Comparison of ENCODE assay signal across 1 cellular context in genomic region chr20:8132015-8132631, GRCh38.
TF ChIP-seq lines count a peak whose summit lies in the region.

TSS of gene PLCB1 (plus strand) at chr20:8132266. CDS start at chr20:8132652, 386 bp downstream.

TF ChIP-seq in HepG2, 621 proteins besides CTCF, POLR2A, EP300 and RAD21 (continued from another document and continues in another):
- TF ChIP-seq FUBP1 (CRISPR knock-in tag; IDR thresholded peaks at IDR 0.05; ENCODE audit: borderline replicate concordance) (no peak), ZNF362 (CRISPR knock-in tag; IDR thresholded peaks at IDR 0.05; ENCODE audit: borderline replicate concordance) (no peak), ZNF7 (CRISPR knock-in tag; IDR thresholded peaks at IDR 0.05) (no peak), PHF5A (CRISPR knock-in tag; IDR thresholded peaks at IDR 0.05; ENCODE audit: low read depth, unreplicated experiment) (no peak), AHDC1 (CRISPR knock-in tag; IDR thresholded peaks at IDR 0.05; ENCODE audit: borderline replicate concordance) (peak; percentile 14; the same call in 1 of the 2 replicates), NCOA1 (CRISPR knock-in tag; IDR thresholded peaks at IDR 0.05) (no peak), SP140L (CRISPR knock-in tag; IDR thresholded peaks at IDR 0.05; ENCODE audit: borderline replicate concordance) (no peak), ZNF782 (CRISPR knock-in tag; IDR thresholded peaks at IDR 0.05; ENCODE audit: borderline replicate concordance) (no peak), TFAP4 (IDR thresholded peaks at IDR 0.05; ENCODE audit: borderline replicate concordance, low read depth) (no peak; the same call in 1 of the 2 replicates), ZC3H4 (CRISPR knock-in tag; IDR thresholded peaks at IDR 0.05; ENCODE audit: borderline replicate concordance) (no peak), FOXO1 (CRISPR knock-in tag; IDR thresholded peaks at IDR 0.05) (peak; percentile 83), ZBTB2 (CRISPR knock-in tag; IDR thresholded peaks at IDR 0.05; ENCODE audit: low read depth) (no peak), ZNF121 (CRISPR knock-in tag; IDR thresholded peaks at IDR 0.05) (no peak; the same call in 1 of the 2 replicates), RFX1 (IDR thresholded peaks at IDR 0.05) (no peak), CSRNP1 (CRISPR knock-in tag; IDR thresholded peaks at IDR 0.05) (no peak), KDM6A (CRISPR knock-in tag; IDR thresholded peaks at IDR 0.05; ENCODE audit: low read depth) (no peak), ARID2 (CRISPR knock-in tag; IDR thresholded peaks at IDR 0.05; ENCODE audit: borderline replicate concordance) (no peak), ZNF564 (CRISPR knock-in tag; IDR thresholded peaks at IDR 0.05) (no peak; the same call in 1 of the 2 replicates), SOX5 (CRISPR knock-in tag; IDR thresholded peaks at IDR 0.05; ENCODE audit: borderline replicate concordance) (peak; percentile 68), GMEB1 (CRISPR knock-in tag; IDR thresholded peaks at IDR 0.05; ENCODE audit: borderline replicate concordance) (no peak; the same call in 1 of the 2 replicates), SKI (IDR thresholded peaks at IDR 0.05; ENCODE audit: partially characterized antibody) (no peak), ZNF280B (CRISPR knock-in tag; IDR thresholded peaks at IDR 0.05; ENCODE audit: borderline replicate concordance) (no peak), ZBTB14 (CRISPR knock-in tag; IDR thresholded peaks at IDR 0.05) (no peak), ZNF143 (CRISPR knock-in tag; IDR thresholded peaks at IDR 0.05) (no peak), SMARCC2 (IDR thresholded peaks at IDR 0.05) (no peak), FOXM1 (CRISPR knock-in tag; IDR thresholded peaks at IDR 0.05) (no peak), HMG20A (CRISPR knock-in tag; IDR thresholded peaks at IDR 0.05; ENCODE audit: borderline replicate concordance) (peak; percentile 73; the same call in 1 of the 2 replicates), ZNF460 (CRISPR knock-in tag; IDR thresholded peaks at IDR 0.05; ENCODE audit: borderline replicate concordance) (no peak), ARID4A (CRISPR knock-in tag; IDR thresholded peaks at IDR 0.05; ENCODE audit: borderline replicate concordance) (peak; percentile 62; the same call in 1 of the 2 replicates), ZNF496 (CRISPR knock-in tag; IDR thresholded peaks at IDR 0.05; ENCODE audit: insufficient replicate concordance) (no peak), ZZZ3 (CRISPR knock-in tag; IDR thresholded peaks at IDR 0.05; ENCODE audit: borderline replicate concordance) (no peak), ZNF205 (CRISPR knock-in tag; IDR thresholded peaks at IDR 0.05) (peak; percentile 83; the same call in 1 of the 2 replicates), ZNF253 (CRISPR knock-in tag; IDR thresholded peaks at IDR 0.05; ENCODE audit: borderline replicate concordance) (0 out of 2 replicates have a peak, but pooled peaks have one; percentile 4), KAT2B (IDR thresholded peaks at IDR 0.05; ENCODE audit: borderline replicate concordance, low read depth, low read length) (no peak), HOXA7 (CRISPR knock-in tag; IDR thresholded peaks at IDR 0.05) (no peak), ZNF17 (CRISPR knock-in tag; IDR thresholded peaks at IDR 0.05) (no peak), PHF21A (CRISPR knock-in tag; IDR thresholded peaks at IDR 0.05) (no peak), NFIB (CRISPR knock-in tag; IDR thresholded peaks at IDR 0.05; ENCODE audit: borderline replicate concordance) (no peak)
